Comparison of ENCODE assay signal across 26 cellular contexts in genomic region chr10:29715296-29715695, GRCh38.
DNase-seq lines count a peak whose midpoint lies in the region; ATAC-seq, FAIRE-seq and TF ChIP-seq lines count a peak whose summit lies in the region.
"Had no signal": no experiment of that assay in that cellular context is flagged by ENCODE, and none has a peak within 500 bp of the region (broad histone marks: within the 10 kb centered on the region; RNA-seq: fewer than 3 reads in every experiment).

No MANE protein-coding gene starts in this region.

- H3K27ac ChIP-seq in A549 (peak overlapping the region in 1 of 2 experiments; percentile 54; a peak in 3 of 6 replicates), mesenchymal stem cell (ENCODE audit: low read length, poor library complexity, severe bottlenecking) (no peak overlapping the region), SK-N-SH (ENCODE audit: low read depth in 2 of 2, low read length in 1 of 2) (peak overlapping the region in 1 of 2 experiments; percentile 66; a peak in 1 of 4 replicates)
- H3K27ac ChIP-seq: ovary had no signal

- TF ChIP-seq POLR2A in A549 (IDR thresholded peaks at IDR 0.05; ENCODE audit: low read length) = no peak

- H3K23ac ChIP-seq in mesenchymal stem cell (ENCODE audit: low read length in 2 of 2) = no peak overlapping the region

- H2BK5ac ChIP-seq in mesenchymal stem cell (ENCODE audit: low read depth, low read length, poor library complexity, severe bottlenecking) = no peak overlapping the region

- DNase-seq in A549 (ENCODE audit: low read depth in 1 of 2, low spot score in 1 of 2) (no peak), M059J (ENCODE audit: low read depth) (peak; percentile 13), mesenchymal stem cell (no peak), NOMO-1 (lab: John Stamatoyannopoulos, UW; ENCODE audit: unreplicated experiment in 2 of 2) (no peak), SK-N-SH (no peak), SIG-M5 (lab: John Stamatoyannopoulos, UW) (no peak), G401 (ENCODE audit: low spot score) (no peak)
- DNase-seq: activated CD4-positive, alpha-beta T cell treated with anti-CD3 and anti-CD28 coated beads, Interleukin-2, amount 50 U/mL, for 4 hours; activated naive CD4-positive, alpha-beta T cell treated with anti-CD3 and anti-CD28 coated beads for 36 hours; AML-193; CD4-positive, CD25-positive, alpha-beta regulatory T cell; endodermal cell; gastrocnemius medialis; kidney glomerular epithelial cell; NCI-H1092; NCI-H187; NCI-H446 treated with DMSO at 0.1 percent for 48 hours; nephron progenitor cell; ovary; stimulated activated naive B cell treated with anti-CD40 and anti-IgM and Interleukin-4, amounts not matched to agents 10 μg/mL and 1 μg/mL and 100 μg/mL, for 72 hours; substantia nigra; uterus had no signal

- 94% methylated on average over 2 of the region's 2 CpGs for WGBS in A549 (ENCODE audit: missing lambda C conversion rate)
- WGBS in mesenchymal stem cell = 100% methylated on average over 1 of the region's 2 CpGs
- WGBS in SK-N-SH (ENCODE audit: low lambda C conversion rate) = 91% methylated on average over 2 of the region's 2 CpGs

- H3K4me3 ChIP-seq in A549 = no peak overlapping the region
- no peak overlapping the region for H3K4me3 ChIP-seq in mesenchymal stem cell (ENCODE audit: insufficient read depth in 1 of 2, low read depth in 1 of 2, low read length in 2 of 2)
- H3K4me3 ChIP-seq in SK-N-SH (ENCODE audit: low read depth in 2 of 2, low read length in 1 of 2) = no peak overlapping the region
- H3K4me3 ChIP-seq: gastrocnemius medialis, ovary, uterus had no signal

- POLR2A ChIA-PET in A549 (lab: Yijun Ruan, JAX) = no interaction called here
- POLR2A ChIA-PET in SK-N-SH (lab: Yijun Ruan, JAX) = no interaction called here

- H4K8ac ChIP-seq in mesenchymal stem cell (ENCODE audit: low read length) = no peak overlapping the region

- peak overlapping the region in 1 of 2 experiments; percentile 2 for H3K18ac ChIP-seq in mesenchymal stem cell (ENCODE audit: low read depth in 1 of 2, low read length in 2 of 2)

- no peak for FAIRE-seq in A549 (lab: Jason Lieb, UNC)
- FAIRE-seq: A204.1, GM19239, TTC549 had no signal

- peaks cover 24% of the 10 kb centered on the region for H3F3A ChIP-seq in SK-N-SH (replicated peaks; ENCODE audit: insufficient read depth)

- H3K4me1 ChIP-seq in A549 (peaks cover 27% of the 10 kb centered on the region), mesenchymal stem cell (ENCODE audit: control insufficient read depth, insufficient read depth, low read depth, low read length) (peaks cover 7% of the 10 kb centered on the region), SK-N-SH (ENCODE audit: control insufficient read depth in 1 of 2, insufficient read depth in 2 of 2, low read depth in 1 of 2, low read length in 1 of 2) (no peaks in the 10 kb centered on the region)
- H3K4me1 ChIP-seq: uterus had no signal

- H3K9ac ChIP-seq in mesenchymal stem cell (ENCODE audit: low read length) (no peak overlapping the region), SK-N-SH (no peak overlapping the region)

- CTCF ChIA-PET in A549 (lab: Yijun Ruan, JAX) = no interaction called here
- CTCF ChIA-PET in SK-N-SH (lab: Yijun Ruan, JAX) = no interaction called here

- ATAC-seq in A549 (no peak), esophagus mucosa (peak; percentile 56)
- ATAC-seq: gastrocnemius medialis; stimulated activated naive B cell treated with anti-CD40 and anti-IgM and Interleukin-4, amounts not matched to agents 10 μg/mL and 1 μg/mL and 100 μg/mL, for 72 hours had no signal

- in situ Hi-C loops in G401 (cut with HindIII; ENCODE audit: low sequenced_read_pairs) = no loop called here

- no peak overlapping the region for H3K14ac ChIP-seq in mesenchymal stem cell (ENCODE audit: low read length in 2 of 2)

- H3K27me3 ChIP-seq in mesenchymal stem cell (ENCODE audit: control insufficient read depth in 1 of 2, insufficient read depth in 1 of 2, low read length in 2 of 2) (no peaks in the 10 kb centered on the region), SK-N-SH (ENCODE audit: insufficient read depth) (no peaks in the 10 kb centered on the region)
- H3K27me3 ChIP-seq: gastrocnemius medialis, ovary, uterus had no signal

- H2BK15ac ChIP-seq in mesenchymal stem cell (ENCODE audit: low read depth, poor library complexity, severe bottlenecking) = no peak overlapping the region

- H2AK5ac ChIP-seq in mesenchymal stem cell (ENCODE audit: low read length, severe bottlenecking) = peak overlapping the region; percentile 5

- no peak overlapping the region for H2BK120ac ChIP-seq in mesenchymal stem cell (ENCODE audit: low read depth, low read length)

- H2BK12ac ChIP-seq in mesenchymal stem cell (ENCODE audit: low read length in 2 of 2) = peak overlapping the region in 1 of 2 experiments; percentile 88

- H3K9me3 ChIP-seq in A549 (peaks cover 14% of the 10 kb centered on the region; the same call in 2 of the 3 replicates), mesenchymal stem cell (ENCODE audit: control insufficient read depth, low read length) (peaks cover 14% of the 10 kb centered on the region), SK-N-SH (peaks cover 10% of the 10 kb centered on the region)
- H3K9me3 ChIP-seq: gastrocnemius medialis, ovary had no signal

- peak overlapping the region in 1 of 2 experiments; percentile 75 for H3K4ac ChIP-seq in mesenchymal stem cell (ENCODE audit: low read depth in 1 of 2, low read length in 2 of 2)

- H3K36me3 ChIP-seq in mesenchymal stem cell (ENCODE audit: control insufficient read depth in 1 of 2, insufficient read depth in 2 of 2, low read depth in 1 of 2, low read length in 2 of 2) (peaks cover 0 to 3% of the 10 kb centered on the region in 2 experiments), SK-N-SH (replicated peaks in 1 of 2; ENCODE audit: control insufficient read depth in 1 of 2, insufficient read depth in 2 of 2, low read length in 1 of 2) (peaks cover 0 to 47% of the 10 kb centered on the region in 2 experiments)
- H3K36me3 ChIP-seq: ovary, uterus had no signal

- TF ChIP-seq CTCF in A549 (IDR thresholded peaks at IDR 0.05) = no peak
- TF ChIP-seq CTCF in SK-N-SH (IDR thresholded peaks at IDR 0.05) = no peak

- no peak for TF ChIP-seq EP300 in A549 (IDR thresholded peaks at IDR 0.05)
- TF ChIP-seq EP300 in SK-N-SH (IDR thresholded peaks at IDR 0.05; ENCODE audit: borderline replicate concordance in 1 of 2, low read depth in 1 of 2, low read length in 1 of 2) = no peak

- H3K79me1 ChIP-seq in mesenchymal stem cell (replicated peaks; ENCODE audit: low read length, poor library complexity, severe bottlenecking) = no peaks in the 10 kb centered on the region

- no peaks in the 10 kb centered on the region for H3K9me2 ChIP-seq in SK-N-SH

- H3K4me2 ChIP-seq in A549 (peak overlapping the region; percentile 52; the same call in 1 of the 3 replicates), mesenchymal stem cell (ENCODE audit: low read length, poor library complexity, severe bottlenecking) (no peak overlapping the region), SK-N-SH (no peak overlapping the region)

- no peak for TF ChIP-seq RAD21 in A549 (conservative IDR thresholded peaks at IDR 0.05 in 1 of 2, IDR thresholded peaks at IDR 0.05 in 1 of 2)
- TF ChIP-seq RAD21 in SK-N-SH (IDR thresholded peaks at IDR 0.05; ENCODE audit: low read length) = no peak

- H2AFZ ChIP-seq in mesenchymal stem cell (ENCODE audit: low read depth, low read length) = no peak overlapping the region
- no peak overlapping the region for H2AFZ ChIP-seq in SK-N-SH (ENCODE audit: low read depth)

- H4K20me1 ChIP-seq in SK-N-SH (ENCODE audit: insufficient read depth) = peaks cover 41% of the 10 kb centered on the region; the same call in 1 of the 2 replicates

- H3K79me2 ChIP-seq in SK-N-SH (ENCODE audit: insufficient read depth) = peaks cover 90% of the 10 kb centered on the region

- H4K91ac ChIP-seq in mesenchymal stem cell (ENCODE audit: low read length) = no peak overlapping the region

TF ChIP-seq in A549, 52 proteins besides CTCF, POLR2A, EP300 and RAD21 (continues in another document):
- TF ChIP-seq ELK1 (IDR thresholded peaks at IDR 0.05; ENCODE audit: low read depth, low read length) (no peak), MAFK (IDR thresholded peaks at IDR 0.05; ENCODE audit: partially characterized antibody) (no peak), SMC3 (IDR thresholded peaks at IDR 0.05) (no peak), SREBF2 (IDR thresholded peaks at IDR 0.05) (no peak), KDM5A (IDR thresholded peaks at IDR 0.05) (no peak)

TF ChIP-seq in SK-N-SH, 30 proteins besides CTCF, POLR2A, EP300 and RAD21:
- TF ChIP-seq JUND (IDR thresholded peaks at IDR 0.05) (no peak), FOXM1 (IDR thresholded peaks at IDR 0.05; ENCODE audit: low read depth) (no peak), RXRA (IDR thresholded peaks at IDR 0.05; ENCODE audit: borderline replicate concordance, low read depth) (no peak), IRF3 (IDR thresholded peaks at IDR 0.05; ENCODE audit: low read depth, low read length) (no peak), GATA2 (CRISPR knock-in tag; IDR thresholded peaks at IDR 0.05) (no peak), EZH2phosphoT487 (IDR thresholded peaks at IDR 0.05; ENCODE audit: borderline replicate concordance, low read depth) (no peak), ELF1 (IDR thresholded peaks at IDR 0.05) (no peak), TCF12 (IDR thresholded peaks at IDR 0.05) (no peak)
TF ChIP-seq in SK-N-SH: peak in this region for 0.
